36 cellular contexts compared by ENCODE assay signal in the genomic region with DNA sequence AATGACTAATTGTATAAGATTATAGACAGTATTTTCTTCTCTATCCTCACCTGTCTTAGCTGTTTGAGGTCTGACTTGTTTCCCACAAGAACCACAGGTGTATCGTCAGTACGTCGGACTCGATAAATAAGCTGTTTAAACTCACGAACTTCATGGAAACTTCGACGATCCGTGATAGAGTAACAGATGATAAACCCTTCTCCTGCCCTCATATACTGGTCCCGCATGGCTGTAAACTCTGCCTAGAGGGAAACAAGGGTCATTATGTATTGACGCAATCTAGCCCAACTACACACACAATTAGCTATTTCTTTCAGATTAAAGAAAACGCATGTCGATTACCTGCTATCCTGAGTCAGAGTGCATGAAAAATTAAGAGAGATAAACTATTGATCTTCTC. TPM values are rescaled to one million over a fixed set of nuclear protein-coding genes. Genes with fewer than 3 reads are reported as not detected.
"Had no signal": no experiment of that assay in that cellular context is flagged by ENCODE, and none has a peak within 500 bp of the region (broad histone marks: within the 10 kb centered on the region; RNA-seq: fewer than 3 reads in every experiment).

No MANE protein-coding gene starts in this region.

- FAIRE-seq: bronchial epithelial cell, TTC549 had no signal

- H3K27me3 ChIP-seq: ascending aorta, cardiac muscle cell had no signal

- H3K27ac ChIP-seq: ascending aorta, cardiac muscle cell, VCaP had no signal

- H3K27me3 Mint-ChIP-seq: activated B cell treated with CpG ODN at 0.5 μM for 24 hours; activated CD4-positive, alpha-beta memory T cell treated with anti-CD3 and anti-CD28 coated beads for 36 hours; activated CD4-positive, alpha-beta T cell treated with anti-CD3 and anti-CD28 coated beads, Interleukin-2, amount 10 ng/mL, durations not matched to agents 24 days and 14 days; activated naive CD4-positive, alpha-beta T cell treated with anti-CD3 and anti-CD28 coated beads, Interleukin-2, amount 10 ng/mL, durations not matched to agents 7 days and 5 days; activated naive CD4-positive, alpha-beta T cell treated with anti-CD3 and anti-CD28 coated beads, Interleukin-2, amount 50 U/mL, for 24 hours; activated naive CD8-positive, alpha-beta T cell; activated naive CD8-positive, alpha-beta T cell treated with anti-CD3 and anti-CD28 coated beads, Interleukin-2, amount 10 ng/mL, durations not matched to agents 7 days and 5 days; activated naive CD8-positive, alpha-beta T cell treated with anti-CD3 and anti-CD28 coated beads, Interleukin-2, amount 50 U/mL, for 24 hours; brain; central memory CD8-positive, alpha-beta T cell had no signal

- H3K9me3 ChIP-seq: ascending aorta had no signal

- H3K4me3 ChIP-seq: ascending aorta, cardiac muscle cell had no signal

- H3K9me3 Mint-ChIP-seq: activated B cell treated with CpG ODN at 0.5 μM for 24 hours; activated CD4-positive, alpha-beta memory T cell treated with anti-CD3 and anti-CD28 coated beads for 36 hours; activated CD4-positive, alpha-beta T cell treated with anti-CD3 and anti-CD28 coated beads, Interleukin-2, amount 10 ng/mL, durations not matched to agents 24 days and 14 days; activated naive CD4-positive, alpha-beta T cell treated with anti-CD3 and anti-CD28 coated beads, Interleukin-2, amount 10 ng/mL, durations not matched to agents 7 days and 5 days; activated naive CD4-positive, alpha-beta T cell treated with anti-CD3 and anti-CD28 coated beads, Interleukin-2, amount 50 U/mL, for 24 hours; activated naive CD8-positive, alpha-beta T cell treated with anti-CD3 and anti-CD28 coated beads, Interleukin-2, amount 10 ng/mL, durations not matched to agents 7 days and 5 days; activated naive CD8-positive, alpha-beta T cell treated with anti-CD3 and anti-CD28 coated beads, Interleukin-2, amount 50 U/mL, for 24 hours; activated T-helper 2 cell treated with anti-CD3 and anti-CD28 coated beads, Interferon-gamma antibody, Interleukin-2, Interleukin-4, amounts not matched to agents 10 μg/mL and 5 μg/mL and 100 μg/mL, durations not matched to agents 14 hours and 24 hours and 36 hours; brain; central memory CD8-positive, alpha-beta T cell; T-helper 1 cell treated with Interleukin-12 subunit alpha and Interleukin-12 subunit beta and Interleukin-4 antibody, amounts not matched to agents 30 μg/mL and 1 μg/mL, for 36 hours; T-helper 2 cell treated with Interferon-gamma antibody and Interleukin-4, amounts not matched to agents 5 μg/mL and 100 μg/mL, for 36 hours had no signal

- DNase-seq: activated B cell treated with CpG ODN at 0.5 μM for 24 hours; activated CD4-positive, alpha-beta memory T cell treated with anti-CD3 and anti-CD28 coated beads for 36 hours; activated CD4-positive, alpha-beta T cell treated with anti-CD3 and anti-CD28 coated beads for 4 hours; activated CD4-positive, alpha-beta T cell treated with anti-CD3 and anti-CD28 coated beads, Interleukin-2, amount 10 ng/mL, durations not matched to agents 24 days and 14 days; activated CD4-positive, alpha-beta T cell treated with anti-CD3 and anti-CD28 coated beads, Interleukin-2, amount 50 U/mL, for 1 hour; activated CD4-positive, alpha-beta T cell treated with anti-CD3 and anti-CD28 coated beads, Interleukin-2, amount 50 U/mL, for 4 hours; activated CD4-positive, CD25-positive, alpha-beta regulatory T cell treated with anti-CD3 and anti-CD28 coated beads, Interleukin-2, amount 50 U/mL, for 72 hours; activated CD8-positive, alpha-beta memory T cell treated with anti-CD3 and anti-CD28 coated beads, Interleukin-2, amount 50 U/mL, for 48 hours; activated effector memory CD4-positive, alpha-beta T cell treated with Interleukin-2 at 50 U/mL for 16 hours; activated gamma-delta T cell; activated naive CD4-positive, alpha-beta T cell treated with anti-CD3 and anti-CD28 coated beads, Interleukin-2, amount 10 ng/mL, durations not matched to agents 7 days and 5 days; activated naive CD4-positive, alpha-beta T cell treated with Interleukin-2 at 50 U/mL for 16 hours; activated naive CD8-positive, alpha-beta T cell treated with anti-CD3 and anti-CD28 coated beads, Interleukin-2, amount 10 ng/mL, durations not matched to agents 7 days and 5 days; activated naive CD8-positive, alpha-beta T cell treated with anti-CD3 and anti-CD28 coated beads, Interleukin-2, amount 50 U/mL, for 24 hours; activated T-cell treated with anti-CD3 and anti-CD28 coated beads, Interleukin-2, amount 50 U/mL, for 48 hours; amygdala; anterior cingulate cortex; caudate nucleus; cerebellar nuclear complex; T-helper 1 cell; T-helper 2 cell; T-helper 9 cell had no signal

- H3K4me3 Mint-ChIP-seq: activated B cell treated with CpG ODN at 0.5 μM for 24 hours; activated CD4-positive, alpha-beta memory T cell treated with anti-CD3 and anti-CD28 coated beads for 36 hours; activated CD4-positive, alpha-beta T cell treated with anti-CD3 and anti-CD28 coated beads, Interleukin-2, amount 10 ng/mL, durations not matched to agents 24 days and 14 days; activated naive CD4-positive, alpha-beta T cell treated with anti-CD3 and anti-CD28 coated beads, Interleukin-2, amount 10 ng/mL, durations not matched to agents 7 days and 5 days; activated naive CD4-positive, alpha-beta T cell treated with anti-CD3 and anti-CD28 coated beads, Interleukin-2, amount 50 U/mL, for 24 hours; activated naive CD8-positive, alpha-beta T cell; activated naive CD8-positive, alpha-beta T cell treated with anti-CD3 and anti-CD28 coated beads, Interleukin-2, amount 10 ng/mL, durations not matched to agents 7 days and 5 days; activated naive CD8-positive, alpha-beta T cell treated with anti-CD3 and anti-CD28 coated beads, Interleukin-2, amount 50 U/mL, for 24 hours; brain; central memory CD8-positive, alpha-beta T cell; T-helper 1 cell treated with Interleukin-12 subunit alpha and Interleukin-12 subunit beta and Interleukin-4 antibody, amounts not matched to agents 30 μg/mL and 1 μg/mL, for 36 hours; T-helper 2 cell treated with Interferon-gamma antibody and Interleukin-4, amounts not matched to agents 5 μg/mL and 100 μg/mL, for 36 hours had no signal

- H3K4me1 Mint-ChIP-seq: activated B cell treated with CpG ODN at 0.5 μM for 24 hours; activated CD4-positive, alpha-beta T cell treated with anti-CD3 and anti-CD28 coated beads, Interleukin-2, amount 10 ng/mL, durations not matched to agents 24 days and 14 days had no signal

- ATAC-seq: activated naive CD8-positive, alpha-beta T cell treated with anti-CD3 and anti-CD28 coated beads, Interleukin-2, amount 50 U/mL, for 24 hours had no signal

- H3K36me3 Mint-ChIP-seq: activated naive CD8-positive, alpha-beta T cell had no signal

- H3K27ac Mint-ChIP-seq: activated B cell treated with CpG ODN at 0.5 μM for 24 hours; activated CD4-positive, alpha-beta memory T cell treated with anti-CD3 and anti-CD28 coated beads for 36 hours; activated CD4-positive, alpha-beta T cell treated with anti-CD3 and anti-CD28 coated beads, Interleukin-2, amount 10 ng/mL, durations not matched to agents 24 days and 14 days; activated naive CD4-positive, alpha-beta T cell treated with anti-CD3 and anti-CD28 coated beads, Interleukin-2, amount 10 ng/mL, durations not matched to agents 7 days and 5 days; activated naive CD4-positive, alpha-beta T cell treated with anti-CD3 and anti-CD28 coated beads, Interleukin-2, amount 50 U/mL, for 24 hours; activated naive CD8-positive, alpha-beta T cell treated with anti-CD3 and anti-CD28 coated beads, Interleukin-2, amount 10 ng/mL, durations not matched to agents 7 days and 5 days; activated naive CD8-positive, alpha-beta T cell treated with anti-CD3 and anti-CD28 coated beads, Interleukin-2, amount 50 U/mL, for 24 hours; activated T-helper 2 cell treated with anti-CD3 and anti-CD28 coated beads, Interferon-gamma antibody, Interleukin-2, Interleukin-4, amounts not matched to agents 10 μg/mL and 5 μg/mL and 100 μg/mL, durations not matched to agents 14 hours and 24 hours and 36 hours; T-helper 1 cell treated with Interleukin-12 subunit alpha and Interleukin-12 subunit beta and Interleukin-4 antibody, amounts not matched to agents 30 μg/mL and 1 μg/mL, for 36 hours; T-helper 2 cell treated with Interferon-gamma antibody and Interleukin-4, amounts not matched to agents 5 μg/mL and 100 μg/mL, for 36 hours had no signal

RNA-seq across cellular contexts. Expression of a gene that starts 37.2 kb away (rescaled TPM):
- total RNA-seq: activated B cell treated with CpG ODN at 0.5 μM for 24 hours; activated CD4-positive, alpha-beta memory T cell treated with anti-CD3 and anti-CD28 coated beads for 36 hours; activated CD4-positive, alpha-beta T cell treated with anti-CD3 and anti-CD28 coated beads, Interleukin-2, amount 10 ng/mL, durations not matched to agents 24 days and 14 days; activated CD8-positive, alpha-beta memory T cell treated with anti-CD3 and anti-CD28 coated beads for 36 hours; activated T-helper 2 cell treated with anti-CD3 and anti-CD28 coated beads, Interferon-gamma antibody, Interleukin-2, Interleukin-4, amounts not matched to agents 10 μg/mL and 5 μg/mL and 100 μg/mL, durations not matched to agents 14 hours and 24 hours and 36 hours; ascending aorta; bronchial epithelial cell; chondrocyte had no signal
- polyA plus RNA-seq: cardiac muscle cell had no signal
